ENCODE assay signal across 12 cellular contexts in the genomic region with DNA sequence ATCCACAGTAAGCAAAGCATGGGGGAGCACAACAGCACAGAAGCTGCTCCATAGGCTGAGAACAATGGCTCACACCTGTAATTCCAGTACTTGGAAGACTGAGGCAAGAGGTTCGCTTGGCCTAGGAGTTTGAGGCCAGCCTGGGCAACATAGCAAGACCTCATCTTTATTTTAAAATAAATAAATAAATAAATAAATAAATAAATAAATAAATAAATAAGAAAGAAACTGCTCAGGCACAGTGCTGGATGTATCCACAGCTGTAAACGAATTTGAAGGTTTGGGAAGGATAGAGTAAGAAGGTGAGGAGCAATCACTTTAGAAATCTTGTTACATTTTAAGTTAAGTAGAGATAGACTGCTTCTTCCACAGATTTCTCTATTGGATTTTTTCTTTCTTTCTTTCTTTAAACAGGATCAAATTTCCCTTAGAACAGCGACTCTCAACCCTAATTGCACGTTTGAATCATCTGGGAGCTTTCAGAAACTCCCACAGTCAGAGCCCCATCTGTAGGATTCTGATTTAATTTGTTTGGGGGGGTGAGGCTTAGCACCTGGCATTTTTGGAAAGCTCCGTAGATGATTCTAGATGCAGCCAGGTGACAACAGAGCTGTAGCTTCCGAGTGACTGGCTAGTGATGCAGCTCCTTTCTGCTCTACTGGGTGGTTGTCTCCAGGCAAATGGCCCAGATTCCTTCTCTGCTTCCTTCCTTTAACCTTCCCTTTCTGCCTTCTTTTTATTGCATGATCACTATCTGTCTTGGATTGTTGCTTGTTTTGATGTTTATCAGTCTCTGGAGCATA. TPM values are rescaled to one million over a fixed set of nuclear protein-coding genes. Genes with fewer than 3 reads are reported as not detected.
DNase-seq lines count a peak whose midpoint lies in the region; ATAC-seq and TF ChIP-seq lines count a peak whose summit lies in the region.
"Had no signal": no experiment of that assay in that cellular context is flagged by ENCODE, and none has a peak within 500 bp of the region (broad histone marks: within the 10 kb centered on the region; RNA-seq: fewer than 3 reads in every experiment).

No MANE protein-coding gene starts in this region.

- ATAC-seq in activated CD8-positive, alpha-beta memory T cell treated with anti-CD3 and anti-CD28 coated beads, Interleukin-2, amount 10 ng/mL, durations not matched to agents 7 days and 5 days = peak; percentile 4
- no peak for ATAC-seq in HG03457 (IDR thresholded peaks at IDR 0.05; ENCODE audit: unreplicated experiment)
- ATAC-seq: A549 had no signal

- no peak overlapping the region for H3K23ac ChIP-seq in mesenchymal stem cell (ENCODE audit: low read length in 2 of 2)

- 78% methylated on average over 4 of the region's 6 CpGs for WGBS in mesenchymal stem cell

- no peak overlapping the region for H3K14ac ChIP-seq in mesenchymal stem cell (ENCODE audit: low read length in 2 of 2)

- no peak overlapping the region for H4K8ac ChIP-seq in mesenchymal stem cell (ENCODE audit: low read length)

- no peaks in the 10 kb centered on the region for H3K79me2 ChIP-seq in KMS-11 (ENCODE audit: insufficient read depth, low read depth)
- H3K79me2 ChIP-seq: hepatocyte had no signal

- CTCF ChIA-PET in activated CD8-positive, alpha-beta memory T cell treated with anti-CD3 and anti-CD28 coated beads, Interleukin-2, amount 10 ng/mL, durations not matched to agents 7 days and 5 days (lab: Charles Lee) = interaction anchor here (0.8 to 10.6 kb wide), 17 partner anchors 9 to 422 kb away, joined by 3 to 87 read pairs (median 4); a partner anchor contains a TSS

- peak overlapping the region; percentile 50 for H3K27ac Mint-ChIP-seq in activated CD8-positive, alpha-beta memory T cell treated with anti-CD3 and anti-CD28 coated beads, Interleukin-2, amount 10 ng/mL, durations not matched to agents 7 days and 5 days

- H3K4me3 Mint-ChIP-seq in activated CD8-positive, alpha-beta memory T cell treated with anti-CD3 and anti-CD28 coated beads, Interleukin-2, amount 10 ng/mL, durations not matched to agents 7 days and 5 days = peak overlapping the region; percentile 5

- H3K36me3 ChIP-seq in KMS-11 (ENCODE audit: insufficient read depth) (no peaks in the 10 kb centered on the region), mesenchymal stem cell (ENCODE audit: control insufficient read depth in 1 of 2, insufficient read depth in 2 of 2, low read depth in 1 of 2, low read length in 2 of 2) (no peaks in the 10 kb centered on the region)
- H3K36me3 ChIP-seq: upper lobe of right lung had no signal

- H3K4me1 Mint-ChIP-seq in activated CD8-positive, alpha-beta memory T cell treated with anti-CD3 and anti-CD28 coated beads, Interleukin-2, amount 10 ng/mL, durations not matched to agents 7 days and 5 days = peaks cover 60% of the 10 kb centered on the region

- H3K4me2 ChIP-seq in KMS-11 = peak overlapping the region; percentile 16; the same call in 1 of the 2 replicates
- H3K4me2 ChIP-seq in mesenchymal stem cell (ENCODE audit: low read length, poor library complexity, severe bottlenecking) = no peak overlapping the region
- H3K4me2 ChIP-seq: A549, hepatocyte had no signal

- no peak overlapping the region for H3K9ac ChIP-seq in KMS-11
- H3K9ac ChIP-seq in mesenchymal stem cell (ENCODE audit: low read length) = no peak overlapping the region

- H2BK120ac ChIP-seq in mesenchymal stem cell (ENCODE audit: low read depth, low read length) = no peak overlapping the region

- no peaks in the 10 kb centered on the region for H4K20me1 ChIP-seq in KMS-11 (ENCODE audit: insufficient read depth)

- H2AFZ ChIP-seq in KMS-11 (ENCODE audit: low read depth) (0 out of 2 replicates have a peak overlapping the region, but pooled peaks have one; percentile 10), mesenchymal stem cell (ENCODE audit: low read depth, low read length) (no peak overlapping the region)
- H2AFZ ChIP-seq: hepatocyte had no signal

- H3K4me1 ChIP-seq in KMS-11 (ENCODE audit: low read depth, poor library complexity, severe bottlenecking) = peaks cover 47% of the 10 kb centered on the region
- no peaks in the 10 kb centered on the region for H3K4me1 ChIP-seq in mesenchymal stem cell (ENCODE audit: control insufficient read depth, insufficient read depth, low read depth, low read length)
- H3K4me1 ChIP-seq: A549 had no signal

- H2BK15ac ChIP-seq in mesenchymal stem cell (ENCODE audit: low read depth, poor library complexity, severe bottlenecking) = peak overlapping the region; percentile 19

- no peaks in the 10 kb centered on the region for H3K79me1 ChIP-seq in mesenchymal stem cell (replicated peaks; ENCODE audit: low read length, poor library complexity, severe bottlenecking)

- H2AK5ac ChIP-seq in mesenchymal stem cell (ENCODE audit: low read length, severe bottlenecking) = no peak overlapping the region

- peaks cover 9% of the 10 kb centered on the region for H3K27me3 Mint-ChIP-seq in activated CD8-positive, alpha-beta memory T cell treated with anti-CD3 and anti-CD28 coated beads, Interleukin-2, amount 10 ng/mL, durations not matched to agents 7 days and 5 days

- no peak overlapping the region for H2BK12ac ChIP-seq in mesenchymal stem cell (ENCODE audit: low read length in 2 of 2)

- H3K27me3 ChIP-seq in KMS-11 (ENCODE audit: insufficient read depth, low read depth) (no peaks in the 10 kb centered on the region), mesenchymal stem cell (ENCODE audit: control insufficient read depth in 1 of 2, insufficient read depth in 1 of 2, low read length in 2 of 2) (no peaks in the 10 kb centered on the region)
- H3K27me3 ChIP-seq: hepatocyte, upper lobe of right lung had no signal

- H3K9me3 ChIP-seq in mesenchymal stem cell (ENCODE audit: control insufficient read depth, low read length) = no peaks in the 10 kb centered on the region
- H3K9me3 ChIP-seq: A549, upper lobe of right lung had no signal

- H3K9me3 Mint-ChIP-seq in activated CD8-positive, alpha-beta memory T cell treated with anti-CD3 and anti-CD28 coated beads, Interleukin-2, amount 10 ng/mL, durations not matched to agents 7 days and 5 days (ENCODE audit: low read depth) = peaks cover 2% of the 10 kb centered on the region

- peaks cover 8% of the 10 kb centered on the region for H3K36me3 Mint-ChIP-seq in activated CD8-positive, alpha-beta memory T cell treated with anti-CD3 and anti-CD28 coated beads, Interleukin-2, amount 10 ng/mL, durations not matched to agents 7 days and 5 days

- H3K18ac ChIP-seq in mesenchymal stem cell (ENCODE audit: low read depth in 1 of 2, low read length in 2 of 2) = no peak overlapping the region

- TF ChIP-seq CTCF in KMS-11 (conservative IDR thresholded peaks at IDR 0.05; ENCODE audit: low read depth, low read length) = no peak

- H3K4me3 ChIP-seq in KMS-11 (IDR thresholded peaks at IDR 0.05; ENCODE audit: insufficient read depth, low read depth, low read length) (no peak overlapping the region), mesenchymal stem cell (ENCODE audit: insufficient read depth in 1 of 2, low read depth in 1 of 2, low read length in 2 of 2) (no peak overlapping the region)
- H3K4me3 ChIP-seq: A549, hepatocyte, upper lobe of right lung had no signal

- no peak overlapping the region for H2BK5ac ChIP-seq in mesenchymal stem cell (ENCODE audit: low read depth, low read length, poor library complexity, severe bottlenecking)

- no peak overlapping the region; the same call in 1 of the 2 replicates for H3K27ac ChIP-seq in KMS-11
- H3K27ac ChIP-seq in mesenchymal stem cell (ENCODE audit: low read length, poor library complexity, severe bottlenecking) = no peak overlapping the region
- H3K27ac ChIP-seq: A549, hepatocyte, upper lobe of right lung had no signal

- no peak overlapping the region for H3K4ac ChIP-seq in mesenchymal stem cell (ENCODE audit: low read depth in 1 of 2, low read length in 2 of 2)

- DNase-seq in NCI-H2107 treated with DMSO at 0.1 percent for 48 hours (lab: John Stamatoyannopoulos, UW; ENCODE audit: unreplicated experiment) = peak; percentile 76
- no peak for DNase-seq in NCI-H2107 (lab: John Stamatoyannopoulos, UW)
- no peak for DNase-seq in activated CD8-positive, alpha-beta memory T cell treated with anti-CD3 and anti-CD28 coated beads, Interleukin-2, amount 10 ng/mL, durations not matched to agents 7 days and 5 days
- no peak for DNase-seq in mesenchymal stem cell
- no peak for DNase-seq in central memory CD4-positive, alpha-beta T cell
- DNase-seq in stimulated activated naive CD4-positive, alpha-beta T cell treated with Interleukin-2 at 50 U/mL for 16 hours (lab: John Stamatoyannopoulos, UW) = no peak
- DNase-seq: Kasumi-1, upper lobe of right lung had no signal

- H4K91ac ChIP-seq in mesenchymal stem cell (ENCODE audit: low read length) = no peak overlapping the region

RNA-seq across cellular contexts. Expression of a gene that starts 53.5 kb away (rescaled TPM):
- total RNA-seq in activated CD8-positive, alpha-beta memory T cell treated with anti-CD3 and anti-CD28 coated beads, Interleukin-2, amount 10 ng/mL, durations not matched to agents 7 days and 5 days = 10 to 100 TPM; 56.0 to 68.2 TPM
- polyA plus RNA-seq in mesenchymal stem cell (2013, experiment 1 of 2) = 3.3 TPM
- polyA plus RNA-seq in mesenchymal stem cell (2013, experiment 2 of 2) = 3.9 TPM
